ENCODE assay signal across 8 cellular contexts in the genomic region with DNA sequence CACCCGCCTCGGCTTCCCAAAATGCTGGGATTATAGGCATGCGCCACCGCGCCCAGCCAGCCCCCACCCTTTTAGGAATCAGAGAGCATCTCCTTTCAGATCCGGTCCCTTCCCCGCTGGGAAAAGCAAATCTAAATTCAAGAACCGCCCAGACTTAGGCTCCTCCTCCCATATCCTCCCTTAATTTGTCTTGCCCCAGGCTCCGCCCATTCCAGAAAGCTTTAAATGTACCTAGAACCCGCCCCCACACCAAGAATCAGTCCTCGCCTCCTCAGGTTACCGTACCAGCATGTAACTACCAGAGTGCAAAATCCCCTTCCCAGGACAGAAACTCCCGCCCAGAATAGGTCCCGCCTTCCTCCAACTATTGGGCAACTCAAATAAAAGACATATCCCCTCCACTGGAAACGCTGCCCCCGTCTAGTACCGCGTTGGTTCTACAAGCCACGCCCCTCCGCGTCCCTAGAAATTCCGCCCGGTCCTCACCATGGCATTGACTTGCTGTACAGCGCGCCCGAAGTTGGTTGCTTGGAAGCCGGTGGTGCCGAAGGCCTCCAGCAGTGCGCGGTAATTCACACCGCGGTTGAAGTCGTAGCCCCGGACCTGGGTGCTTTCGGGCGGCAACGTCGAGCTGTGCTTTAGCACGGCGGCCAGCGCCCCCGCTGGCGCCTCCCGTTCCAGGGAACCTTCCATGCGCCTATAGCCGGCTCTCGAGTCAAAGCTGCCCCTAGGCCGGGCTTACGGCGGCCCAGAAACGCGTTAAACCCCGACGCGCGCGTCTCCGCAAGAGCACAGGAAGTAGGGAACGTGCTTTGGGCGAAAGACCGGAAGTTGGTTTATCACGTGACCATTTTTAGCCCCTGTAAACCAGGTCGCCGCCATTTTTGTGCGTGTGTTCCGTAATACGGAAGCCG. TPM values are rescaled to one million over a fixed set of nuclear protein-coding genes. Genes with fewer than 3 reads are reported as not detected.
DNase-seq lines count a peak whose midpoint lies in the region; ATAC-seq and TF ChIP-seq lines count a peak whose summit lies in the region.

A gene (minus strand): TSS at position 807 of the 914 bp plus-strand sequence. CDS start 114 bp downstream, at position 693.

- H3K9me3 Mint-ChIP-seq in activated T-helper 2 cell treated with anti-CD3 and anti-CD28 coated beads, Interferon-gamma antibody, Interleukin-2, Interleukin-4, amounts not matched to agents 10 μg/mL and 5 μg/mL and 100 μg/mL, durations not matched to agents 14 hours and 24 hours and 36 hours = no peaks in the 10 kb centered on the region
- no peaks in the 10 kb centered on the region for H3K9me3 Mint-ChIP-seq in natural killer cell

- H3K4me1 Mint-ChIP-seq in activated T-helper 2 cell treated with anti-CD3 and anti-CD28 coated beads, Interferon-gamma antibody, Interleukin-2, Interleukin-4, amounts not matched to agents 10 μg/mL and 5 μg/mL and 100 μg/mL, durations not matched to agents 14 hours and 24 hours and 36 hours (ENCODE audit: low read depth) = peaks cover 8% of the 10 kb centered on the region
- peaks cover 21 to 27% of the 10 kb centered on the region in 2 donors for H3K4me1 Mint-ChIP-seq in natural killer cell

- no peaks in the 10 kb centered on the region for H3K9me3 ChIP-seq in RWPE2 (ENCODE audit: severe bottlenecking)

- peak; percentile 83 for ATAC-seq in RWPE2 (ENCODE audit: low read depth)
- peak; percentile 74 to 88 (median 78) for ATAC-seq in natural killer cell

- H3K4me3 ChIP-seq in RWPE2 (ENCODE audit: severe bottlenecking) = peak within 1 kb of the TSS; percentile 70

- DNase-seq in Daoy (ENCODE audit: low read depth) (peak; percentile 98), GOT3 (lab: John Stamatoyannopoulos, UW) (peak; percentile 86), LoVo (ENCODE audit: low spot score) (peak; percentile 95), RWPE2 (ENCODE audit: low spot score) (peak; percentile 93), fibroblast of peridontal ligament (ENCODE audit: extremely low read depth) (peak; percentile 99), natural killer cell (peak; percentile 82)
- peak; percentile 89 for DNase-seq in activated T-helper 2 cell treated with anti-CD3 and anti-CD28 coated beads, Interferon-gamma antibody, Interleukin-2, Interleukin-4, amounts not matched to agents 10 μg/mL and 5 μg/mL and 100 μg/mL, durations not matched to agents 14 hours and 24 hours and 36 hours (ENCODE audit: low spot score)
- peak; percentile 89 for DNase-seq in stimulated activated naive CD4-positive, alpha-beta T cell treated with Interleukin-2 at 50 U/mL for 16 hours (lab: John Stamatoyannopoulos, UW)

- H3K27ac ChIP-seq in RWPE2 (ENCODE audit: poor library complexity, severe bottlenecking) = peak within 1 kb of the TSS; percentile 93

- no peaks in the 10 kb centered on the region for H3K4me1 ChIP-seq in RWPE2 (ENCODE audit: insufficient read depth, poor library complexity, severe bottlenecking)

- H3K27ac Mint-ChIP-seq in activated T-helper 2 cell treated with anti-CD3 and anti-CD28 coated beads, Interferon-gamma antibody, Interleukin-2, Interleukin-4, amounts not matched to agents 10 μg/mL and 5 μg/mL and 100 μg/mL, durations not matched to agents 14 hours and 24 hours and 36 hours = peak within 1 kb of the TSS; percentile 88
- H3K27ac Mint-ChIP-seq in natural killer cell = peak within 1 kb of the TSS; percentile 91 to 100

- no peaks in the 10 kb centered on the region for H3K27me3 Mint-ChIP-seq in activated T-helper 2 cell treated with anti-CD3 and anti-CD28 coated beads, Interferon-gamma antibody, Interleukin-2, Interleukin-4, amounts not matched to agents 10 μg/mL and 5 μg/mL and 100 μg/mL, durations not matched to agents 14 hours and 24 hours and 36 hours (ENCODE audit: low read depth)
- H3K27me3 Mint-ChIP-seq in natural killer cell (ENCODE audit: low read depth in 2 of 2) = no peaks in the 10 kb centered on the region

- intact Hi-C loops in activated T-helper 2 cell treated with anti-CD3 and anti-CD28 coated beads, Interferon-gamma antibody, Interleukin-2, Interleukin-4, amounts not matched to agents 10 μg/mL and 5 μg/mL and 100 μg/mL, durations not matched to agents 14 hours and 24 hours and 36 hours (cut with micrococcal nuclease) = loop anchor here (1.0 to 5.0 kb wide), 7 partner anchors 12 to 166 kb away; a partner anchor contains a TSS
- intact Hi-C loops in natural killer cell (cut with micrococcal nuclease) = loop anchor here (1.0 to 5.0 kb wide), 4 partner anchors 12 to 1085 kb away; a partner anchor contains a TSS

- H3K36me3 ChIP-seq in RWPE2 (ENCODE audit: low read depth) = peaks cover 25% of the 10 kb centered on the region

- TF ChIP-seq CTCF in RWPE2 (IDR thresholded peaks at IDR 0.05; ENCODE audit: poor library complexity, severe bottlenecking) (no peak), natural killer cell (IDR thresholded peaks at IDR 0.05) (no peak)

- peaks cover 35% of the 10 kb centered on the region for H3K36me3 Mint-ChIP-seq in activated T-helper 2 cell treated with anti-CD3 and anti-CD28 coated beads, Interferon-gamma antibody, Interleukin-2, Interleukin-4, amounts not matched to agents 10 μg/mL and 5 μg/mL and 100 μg/mL, durations not matched to agents 14 hours and 24 hours and 36 hours (ENCODE audit: low read depth)
- no peaks in the 10 kb centered on the region for H3K36me3 Mint-ChIP-seq in natural killer cell

- H3K27me3 ChIP-seq in RWPE2 (ENCODE audit: insufficient read depth, poor library complexity, severe bottlenecking) = no peaks in the 10 kb centered on the region

- peak within 1 kb of the TSS; percentile 99 for H3K4me3 Mint-ChIP-seq in activated T-helper 2 cell treated with anti-CD3 and anti-CD28 coated beads, Interferon-gamma antibody, Interleukin-2, Interleukin-4, amounts not matched to agents 10 μg/mL and 5 μg/mL and 100 μg/mL, durations not matched to agents 14 hours and 24 hours and 36 hours (ENCODE audit: low read depth)
- peak within 1 kb of the TSS; percentile 99 for H3K4me3 Mint-ChIP-seq in natural killer cell

RNA-seq across cellular contexts. Expression of the gene that starts here (rescaled TPM):
- 105 and 132 TPM in 2 replicates for total RNA-seq in Daoy (2014; rRNA removed; shearing (Covaris generic))
- total RNA-seq in activated T-helper 2 cell treated with anti-CD3 and anti-CD28 coated beads, Interferon-gamma antibody, Interleukin-2, Interleukin-4, amounts not matched to agents 10 μg/mL and 5 μg/mL and 100 μg/mL, durations not matched to agents 14 hours and 24 hours and 36 hours = 122 and 134 TPM in 2 replicates
- total RNA-seq in natural killer cell = 100 to 1,000 TPM; 143 to 193 (median 145) TPM

Comparison
In these comparisons a context has a peak if more than half of its experiments do, and no peak if none do; other contexts are left out.
1. Peak in every context shown above with its lines: DNase-seq, ATAC-seq, H3K4me3 ChIP-seq and H3K27ac ChIP-seq.